28 cellular contexts compared by ENCODE assay signal in the genomic region with DNA sequence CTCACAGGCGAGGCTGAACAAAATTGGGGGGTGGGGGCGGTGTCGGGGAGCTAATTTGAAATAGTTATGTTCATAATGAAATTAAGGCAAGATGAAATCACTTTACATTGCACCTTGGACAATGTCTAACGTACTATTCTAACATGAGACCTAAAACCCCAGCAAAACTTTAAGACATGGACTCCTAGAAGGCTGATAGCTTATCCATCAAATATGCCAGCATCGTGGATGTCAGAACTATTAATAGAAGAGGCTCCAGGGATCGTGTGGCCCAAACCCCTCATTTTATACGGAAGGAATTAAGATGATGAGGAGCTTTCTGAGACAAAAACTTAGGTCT.
"Had no signal": no experiment of that assay in that cellular context is flagged by ENCODE, and none has a peak within 500 bp of the region (broad histone marks: within the 10 kb centered on the region; RNA-seq: fewer than 3 reads in every experiment).

No MANE protein-coding gene starts in this region.

- H3K36me3 ChIP-seq: colonic mucosa, gastrocnemius medialis, heart left ventricle, left lung, lower lobe of right lung, neutrophil, pancreas, thyroid gland, upper lobe of right lung, uterus had no signal

- H3K27me3 Mint-ChIP-seq: dendritic cell treated with granulocyte-macrophage colony-stimulating factor and Interleukin-4, amounts not matched to agents 40 ng/mL and 50 ng/mL, for 4 days; stimulated activated naive CD8-positive, alpha-beta T cell treated with anti-CD3 and anti-CD28 coated beads, Interleukin-15, amount 100 ng/mL, for 72 hours had no signal

- H3K4me2 ChIP-seq: smooth muscle cell had no signal

- H3K9me3 ChIP-seq: colonic mucosa, gastrocnemius medialis, heart left ventricle, left lung, lower lobe of right lung, neutrophil, pancreas, thyroid gland, upper lobe of right lung, uterus had no signal

- ATAC-seq: esophagus mucosa; gastrocnemius medialis; heart left ventricle; left cardiac atrium; left lung; lower lobe of right lung; natural killer cell; sciatic nerve; stimulated activated naive CD8-positive, alpha-beta T cell treated with anti-CD3 and anti-CD28 coated beads, Interleukin-15, amount 100 ng/mL, for 72 hours; upper lobe of right lung had no signal

- H3K9me3 Mint-ChIP-seq: dendritic cell treated with granulocyte-macrophage colony-stimulating factor and Interleukin-4, amounts not matched to agents 40 ng/mL and 50 ng/mL, for 4 days; endodermal cell; neural crest cell; stimulated activated naive CD8-positive, alpha-beta T cell treated with anti-CD3 and anti-CD28 coated beads, Interleukin-15, amount 100 ng/mL, for 72 hours had no signal

- H3K27me3 ChIP-seq: colonic mucosa, gastrocnemius medialis, heart left ventricle, left lung, neutrophil, pancreas, thyroid gland, upper lobe of right lung, uterus had no signal

- H3K4me3 Mint-ChIP-seq: dendritic cell treated with granulocyte-macrophage colony-stimulating factor and Interleukin-4, amounts not matched to agents 40 ng/mL and 50 ng/mL, for 4 days; endodermal cell; natural killer cell; neural crest cell; stimulated activated naive CD8-positive, alpha-beta T cell treated with anti-CD3 and anti-CD28 coated beads, Interleukin-15, amount 100 ng/mL, for 72 hours had no signal

- H3K36me3 Mint-ChIP-seq: natural killer cell had no signal

- H3K4me3 ChIP-seq: colonic mucosa, gastrocnemius medialis, heart left ventricle, left lung, lower lobe of right lung, pancreas, smooth muscle cell, thyroid gland, upper lobe of right lung, uterus had no signal

- DNase-seq: colonic mucosa; effector CD8-positive, alpha-beta T cell; endodermal cell; foreskin fibroblast; gastrocnemius medialis; heart left ventricle; hippocampal formation; left cardiac atrium; left lung; lower lobe of right lung; natural killer cell; stimulated activated CD4-positive, alpha-beta T cell treated with anti-CD3 and anti-CD28 coated beads, Interleukin-12 subunit alpha, Interleukin-12 subunit beta, amount 100 ng/mL, for 4 hours; stimulated activated CD4-positive, alpha-beta T cell treated with anti-CD3 and anti-CD28 coated beads, Interleukin-1b, Interleukin-23, amount 100 ng/mL, for 48 hours; stimulated activated CD4-positive, alpha-beta T cell treated with anti-CD3 and anti-CD28 coated beads, Interleukin-4, amount 100 ng/mL, for 1 hour; stimulated activated CD8-positive, alpha-beta memory T cell treated with anti-CD3 and anti-CD28 coated beads, Interleukin-4, amount 100 ng/mL, for 48 hours; stimulated activated naive CD4-positive, alpha-beta T cell; stimulated activated naive CD8-positive, alpha-beta T cell treated with anti-CD3 and anti-CD28 coated beads, Interleukin-15, amount 100 ng/mL, for 72 hours; thyroid gland; upper lobe of right lung; uterus had no signal

- H3K4me1 ChIP-seq: colonic mucosa, gastrocnemius medialis, heart left ventricle, left lung, lower lobe of right lung, upper lobe of right lung, uterus had no signal

- H3K4me1 Mint-ChIP-seq: natural killer cell; stimulated activated naive CD8-positive, alpha-beta T cell treated with anti-CD3 and anti-CD28 coated beads, Interleukin-15, amount 100 ng/mL, for 72 hours had no signal

- H3K27ac Mint-ChIP-seq: dendritic cell treated with granulocyte-macrophage colony-stimulating factor and Interleukin-4, amounts not matched to agents 40 ng/mL and 50 ng/mL, for 4 days; endodermal cell; natural killer cell; stimulated activated naive CD8-positive, alpha-beta T cell treated with anti-CD3 and anti-CD28 coated beads, Interleukin-15, amount 100 ng/mL, for 72 hours had no signal

- H3K27ac ChIP-seq: colonic mucosa, epithelial cell of prostate, gastrocnemius medialis, heart left ventricle, left lung, lower lobe of right lung, neutrophil, thyroid gland, upper lobe of right lung, uterus had no signal
